In the genomic region with DNA sequence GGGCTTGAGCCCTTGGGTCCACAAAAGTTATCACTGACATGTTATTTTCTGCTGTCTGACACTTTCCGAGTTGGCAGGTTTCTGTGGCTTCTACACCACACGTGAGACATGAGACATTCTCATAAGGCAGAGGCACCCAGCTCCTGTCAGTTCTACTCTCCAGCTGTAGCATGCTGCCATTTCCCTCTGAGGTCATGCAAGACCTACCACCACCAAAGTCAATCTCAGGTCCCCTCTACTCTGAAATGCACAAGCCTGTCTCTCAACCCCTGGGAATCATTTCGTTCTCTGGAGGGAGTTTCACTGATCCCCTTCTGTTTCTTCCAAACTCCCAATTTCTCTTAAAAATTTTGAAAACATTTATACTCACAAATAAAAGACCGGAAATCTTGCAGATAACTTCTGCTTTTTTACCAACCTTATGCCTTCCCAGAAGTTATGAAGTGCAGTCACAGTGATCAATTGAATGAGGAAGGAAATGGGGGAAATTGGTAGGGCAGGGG, we compare ENCODE assay signal across 8 cellular contexts. TPM values are rescaled to one million over a fixed set of nuclear protein-coding genes. Genes with fewer than 3 reads are reported as not detected.
DNase-seq lines count a peak whose midpoint lies in the region; ATAC-seq and TF ChIP-seq lines count a peak whose summit lies in the region.

No MANE protein-coding gene starts in this region.

- no peak overlapping the region for H3K4me3 Mint-ChIP-seq in effector memory CD8-positive, alpha-beta T cell

- H3K4me2 ChIP-seq in osteoblast (ENCODE audit: insufficient read depth, low read length), result no peak overlapping the region

- ATAC-seq in GM18499 (IDR thresholded peaks at IDR 0.05; ENCODE audit: insufficient read depth, unreplicated experiment) (peak; percentile 59), GM21576 (IDR thresholded peaks at IDR 0.05; ENCODE audit: unreplicated experiment) (peak; percentile 88), foreskin keratinocyte (no peak)
- ATAC-seq in effector memory CD8-positive, alpha-beta T cell (replicated peaks), result peak; percentile 50

- peaks cover 5 to 17% of the 10 kb centered on the region in 2 donors for H3K27me3 Mint-ChIP-seq in effector memory CD8-positive, alpha-beta T cell

- no peaks in the 10 kb centered on the region for H3K36me3 Mint-ChIP-seq in effector memory CD8-positive, alpha-beta T cell (ENCODE audit: insufficient read depth)

- H3K79me2 ChIP-seq in osteoblast (ENCODE audit: insufficient read depth, low read length), result no peaks in the 10 kb centered on the region

- H4K20me1 ChIP-seq in osteoblast (ENCODE audit: insufficient read depth, low read length), result no peaks in the 10 kb centered on the region

- no peaks in the 10 kb centered on the region for H3K9me3 Mint-ChIP-seq in effector memory CD8-positive, alpha-beta T cell

- H3K4me3 ChIP-seq in osteoblast (ENCODE audit: insufficient read depth, low read length), result no peak overlapping the region

- H3K4me1 ChIP-seq in foreskin keratinocyte, result no peaks in the 10 kb centered on the region
- H3K4me1 ChIP-seq in osteoblast (ENCODE audit: insufficient read depth, low read length), result no peaks in the 10 kb centered on the region

- no peaks in the 10 kb centered on the region for H3K9me3 ChIP-seq in osteoblast (ENCODE audit: low read depth, low read length)

- H3K27me3 ChIP-seq in foreskin keratinocyte (peaks cover 57% of the 10 kb centered on the region), osteoblast (ENCODE audit: insufficient read depth, low read length) (no peaks in the 10 kb centered on the region)

- TF ChIP-seq CTCF in foreskin keratinocyte (conservative IDR thresholded peaks at IDR 0.05) (no peak), osteoblast (IDR thresholded peaks at IDR 0.05; ENCODE audit: extremely low read depth, low read depth, low read length) (no peak)

- H2AFZ ChIP-seq in osteoblast (ENCODE audit: low read length), result no peak overlapping the region

- DNase-seq in KG1 (lab: John Stamatoyannopoulos, UW), result peak; percentile 88
- no peak for DNase-seq in effector memory CD8-positive, alpha-beta T cell
- DNase-seq in dedifferentiated amniotic fluid mesenchymal stem cell (ENCODE audit: extremely low spot score), result no peak
- DNase-seq in NCI-H2171 treated with DMSO at 0.1 percent for 48 hours (lab: John Stamatoyannopoulos, UW), result no peak
- DNase-seq in foreskin keratinocyte, result no peak
- no peak for DNase-seq in osteoblast (ENCODE audit: insufficient read length, low spot score, missing footprints)

- peaks cover 0 to 2% of the 10 kb centered on the region in 2 donors for H3K4me1 Mint-ChIP-seq in effector memory CD8-positive, alpha-beta T cell (ENCODE audit: low read depth in 2 of 2)

- H3K27ac Mint-ChIP-seq in effector memory CD8-positive, alpha-beta T cell, result no peak overlapping the region

- no peaks in the 10 kb centered on the region for H3K36me3 ChIP-seq in osteoblast (ENCODE audit: insufficient read depth, low read length)

- H3K27ac ChIP-seq in foreskin keratinocyte (no peak overlapping the region), osteoblast (ENCODE audit: low read depth, low read length) (no peak overlapping the region)

RNA-seq across cellular contexts. Expression of a gene that starts 39.5 kb away (rescaled TPM):
- total RNA-seq in foreskin keratinocyte (not detected in 2 replicates), osteoblast (not detected in 2 replicates)
- polyA plus RNA-seq in foreskin keratinocyte, result not detected in 2 replicates
